35 cellular contexts compared by ENCODE assay signal in the genomic region with DNA sequence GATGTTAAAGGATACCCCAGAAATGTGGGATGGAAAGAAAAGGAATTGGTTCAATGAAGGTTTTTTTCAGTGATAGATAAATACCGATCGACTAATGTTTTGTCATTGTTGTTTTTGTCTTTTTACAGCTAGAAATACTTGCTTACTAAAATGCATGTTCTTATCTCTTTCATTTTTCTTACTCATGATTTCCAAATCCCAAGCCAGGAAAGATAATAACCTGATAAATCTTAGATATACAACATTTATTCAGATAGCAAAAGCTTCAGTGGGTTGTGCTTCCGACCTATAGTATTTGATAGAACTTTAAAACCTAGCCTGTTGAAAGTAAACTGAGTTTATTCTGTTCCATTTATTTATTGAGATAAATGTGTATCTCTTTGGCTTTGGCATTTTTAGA.
"Had no signal": no experiment of that assay in that cellular context is flagged by ENCODE, and none has a peak within 500 bp of the region (broad histone marks: within the 10 kb centered on the region; RNA-seq: fewer than 3 reads in every experiment).

No MANE protein-coding gene starts in this region.

- H3K36me3 ChIP-seq: esophagus squamous epithelium, gastrocnemius medialis, heart left ventricle, WERI-Rb-1 had no signal

- H3K27ac Mint-ChIP-seq: activated CD4-positive, alpha-beta memory T cell treated with anti-CD3 and anti-CD28 coated beads, Interleukin-2, amount 10 ng/mL, durations not matched to agents 7 days and 5 days; activated CD4-positive, alpha-beta T cell treated with anti-CD3 and anti-CD28 coated beads for 36 hours; activated CD4-positive, alpha-beta T cell treated with anti-CD3 and anti-CD28 coated beads, Interleukin-2, amount 10 ng/mL, durations not matched to agents 7 days and 5 days; activated naive CD4-positive, alpha-beta T cell treated with anti-CD3 and anti-CD28 coated beads for 36 hours; activated naive CD4-positive, alpha-beta T cell treated with anti-CD3 and anti-CD28 coated beads, Interleukin-2, amount 50 U/mL, for 24 hours; activated naive CD8-positive, alpha-beta T cell treated with anti-CD3 and anti-CD28 coated beads for 36 hours; activated naive CD8-positive, alpha-beta T cell treated with anti-CD3 and anti-CD28 coated beads, Interleukin-2, amount 50 U/mL, for 24 hours; activated T-helper 17 cell treated with anti-CD3 and anti-CD28 coated beads, Interleukin-2, amount 50 U/mL, for 72 hours; effector memory CD8-positive, alpha-beta T cell; T-helper 17 cell; T-helper 2 cell treated with Interferon-gamma antibody and Interleukin-4, amounts not matched to agents 5 μg/mL and 100 μg/mL, for 36 hours had no signal

- ATAC-seq: activated CD4-positive, alpha-beta T cell treated with anti-CD3 and anti-CD28 coated beads for 36 hours; activated naive CD8-positive, alpha-beta T cell treated with anti-CD3 and anti-CD28 coated beads, Interleukin-2, amount 50 U/mL, for 24 hours; activated T-cell treated with anti-CD3 and anti-CD28 coated beads, Interleukin-2, amount 50 U/mL, for 4 hours; activated T-helper 17 cell treated with anti-CD3 and anti-CD28 coated beads, Interleukin-2, amount 50 U/mL, for 72 hours; body of pancreas; effector memory CD8-positive, alpha-beta T cell; foreskin keratinocyte; gastrocnemius medialis; heart left ventricle; T-helper 17 cell had no signal

- H3K4me1 Mint-ChIP-seq: activated CD4-positive, alpha-beta memory T cell treated with anti-CD3 and anti-CD28 coated beads, Interleukin-2, amount 10 ng/mL, durations not matched to agents 7 days and 5 days; activated naive CD4-positive, alpha-beta T cell treated with anti-CD3 and anti-CD28 coated beads, Interleukin-2, amount 50 U/mL, for 24 hours; activated naive CD8-positive, alpha-beta T cell treated with anti-CD3 and anti-CD28 coated beads for 36 hours; activated T-helper 17 cell treated with anti-CD3 and anti-CD28 coated beads, Interleukin-2, amount 50 U/mL, for 72 hours had no signal

- H3K4me1 ChIP-seq: gastrocnemius medialis had no signal

- H3K27me3 ChIP-seq: body of pancreas, esophagus squamous epithelium, foreskin keratinocyte, gastrocnemius medialis, heart left ventricle had no signal

- DNase-seq: activated CD4-positive, alpha-beta memory T cell treated with anti-CD3 and anti-CD28 coated beads, Interleukin-2, amount 10 ng/mL, durations not matched to agents 7 days and 5 days; activated CD4-positive, alpha-beta T cell treated with anti-CD3 and anti-CD28 coated beads for 36 hours; activated CD4-positive, alpha-beta T cell treated with anti-CD3 and anti-CD28 coated beads, Interleukin-2, amount 10 ng/mL, durations not matched to agents 7 days and 5 days; activated CD4-positive, alpha-beta T cell treated with anti-CD3 and anti-CD28 coated beads, Interleukin-2, amount 50 U/mL, for 4 hours; activated CD4-positive, CD25-positive, alpha-beta regulatory T cell; activated CD4-positive, CD25-positive, alpha-beta regulatory T cell treated with anti-CD3 and anti-CD28 coated beads, Interleukin-2, amount 50 U/mL, for 72 hours; activated CD8-positive, alpha-beta memory T cell treated with anti-CD3 and anti-CD28 coated beads, Interleukin-2, amount 50 U/mL, for 48 hours; activated effector memory CD4-positive, alpha-beta T cell treated with Interleukin-2 at 50 U/mL for 16 hours; activated naive CD4-positive, alpha-beta T cell treated with anti-CD3 and anti-CD28 coated beads for 36 hours; activated naive CD8-positive, alpha-beta T cell treated with anti-CD3 and anti-CD28 coated beads for 36 hours; activated naive CD8-positive, alpha-beta T cell treated with anti-CD3 and anti-CD28 coated beads, Interleukin-2, amount 50 U/mL, for 24 hours; activated T-cell treated with anti-CD3 and anti-CD28 coated beads for 4 hours; activated T-cell treated with anti-CD3 and anti-CD28 coated beads, Interleukin-2, amount 50 U/mL, for 4 hours; amniotic stem cell; anterior cingulate cortex; body of pancreas; caudate nucleus; cortex of kidney; dermis blood vessel endothelial cell; effector CD4-positive, alpha-beta T cell; effector memory CD8-positive, alpha-beta T cell; esophagus squamous epithelium; foreskin keratinocyte; gastrocnemius medialis; glutamatergic neuron; heart left ventricle; T-helper 1 cell; T-helper 17 cell; T1000; WERI-Rb-1 had no signal

- H3K4me3 Mint-ChIP-seq: activated CD4-positive, alpha-beta memory T cell treated with anti-CD3 and anti-CD28 coated beads, Interleukin-2, amount 10 ng/mL, durations not matched to agents 7 days and 5 days; activated CD4-positive, alpha-beta T cell treated with anti-CD3 and anti-CD28 coated beads for 36 hours; activated CD4-positive, alpha-beta T cell treated with anti-CD3 and anti-CD28 coated beads, Interleukin-2, amount 10 ng/mL, durations not matched to agents 7 days and 5 days; activated naive CD4-positive, alpha-beta T cell treated with anti-CD3 and anti-CD28 coated beads for 36 hours; activated naive CD4-positive, alpha-beta T cell treated with anti-CD3 and anti-CD28 coated beads, Interleukin-2, amount 50 U/mL, for 24 hours; activated naive CD8-positive, alpha-beta T cell treated with anti-CD3 and anti-CD28 coated beads for 36 hours; activated naive CD8-positive, alpha-beta T cell treated with anti-CD3 and anti-CD28 coated beads, Interleukin-2, amount 50 U/mL, for 24 hours; activated T-cell treated with anti-CD3 and anti-CD28 coated beads, Interleukin-2, amount 50 U/mL, for 4 hours; activated T-helper 17 cell treated with anti-CD3 and anti-CD28 coated beads, Interleukin-2, amount 50 U/mL, for 72 hours; effector memory CD8-positive, alpha-beta T cell; T-helper 17 cell; T-helper 2 cell treated with Interferon-gamma antibody and Interleukin-4, amounts not matched to agents 5 μg/mL and 100 μg/mL, for 36 hours had no signal

- H3K27me3 Mint-ChIP-seq: activated CD4-positive, alpha-beta memory T cell treated with anti-CD3 and anti-CD28 coated beads, Interleukin-2, amount 10 ng/mL, durations not matched to agents 7 days and 5 days had no signal

- FAIRE-seq: colon had no signal

- H3K4me3 ChIP-seq: body of pancreas, esophagus squamous epithelium, gastrocnemius medialis, heart left ventricle had no signal

- H3K27ac ChIP-seq: body of pancreas, epithelial cell of prostate, esophagus squamous epithelium, foreskin keratinocyte, gastrocnemius medialis, heart left ventricle, WERI-Rb-1 had no signal

- H3K9me3 ChIP-seq: body of pancreas, esophagus squamous epithelium, gastrocnemius medialis, heart left ventricle had no signal

- H3K36me3 Mint-ChIP-seq: activated naive CD4-positive, alpha-beta T cell treated with anti-CD3 and anti-CD28 coated beads, Interleukin-2, amount 50 U/mL, for 24 hours; activated naive CD8-positive, alpha-beta T cell treated with anti-CD3 and anti-CD28 coated beads for 36 hours had no signal

- H3K9me3 Mint-ChIP-seq: activated CD4-positive, alpha-beta memory T cell treated with anti-CD3 and anti-CD28 coated beads, Interleukin-2, amount 10 ng/mL, durations not matched to agents 7 days and 5 days; activated CD4-positive, alpha-beta T cell treated with anti-CD3 and anti-CD28 coated beads, Interleukin-2, amount 10 ng/mL, durations not matched to agents 7 days and 5 days; activated naive CD4-positive, alpha-beta T cell treated with anti-CD3 and anti-CD28 coated beads for 36 hours; activated naive CD4-positive, alpha-beta T cell treated with anti-CD3 and anti-CD28 coated beads, Interleukin-2, amount 50 U/mL, for 24 hours; activated naive CD8-positive, alpha-beta T cell treated with anti-CD3 and anti-CD28 coated beads for 36 hours; activated naive CD8-positive, alpha-beta T cell treated with anti-CD3 and anti-CD28 coated beads, Interleukin-2, amount 50 U/mL, for 24 hours; activated T-cell treated with anti-CD3 and anti-CD28 coated beads, Interleukin-2, amount 50 U/mL, for 4 hours; activated T-helper 17 cell treated with anti-CD3 and anti-CD28 coated beads, Interleukin-2, amount 50 U/mL, for 72 hours; effector memory CD8-positive, alpha-beta T cell; T-helper 2 cell treated with Interferon-gamma antibody and Interleukin-4, amounts not matched to agents 5 μg/mL and 100 μg/mL, for 36 hours had no signal
